8 cellular contexts compared by ENCODE assay signal in the genomic region with DNA sequence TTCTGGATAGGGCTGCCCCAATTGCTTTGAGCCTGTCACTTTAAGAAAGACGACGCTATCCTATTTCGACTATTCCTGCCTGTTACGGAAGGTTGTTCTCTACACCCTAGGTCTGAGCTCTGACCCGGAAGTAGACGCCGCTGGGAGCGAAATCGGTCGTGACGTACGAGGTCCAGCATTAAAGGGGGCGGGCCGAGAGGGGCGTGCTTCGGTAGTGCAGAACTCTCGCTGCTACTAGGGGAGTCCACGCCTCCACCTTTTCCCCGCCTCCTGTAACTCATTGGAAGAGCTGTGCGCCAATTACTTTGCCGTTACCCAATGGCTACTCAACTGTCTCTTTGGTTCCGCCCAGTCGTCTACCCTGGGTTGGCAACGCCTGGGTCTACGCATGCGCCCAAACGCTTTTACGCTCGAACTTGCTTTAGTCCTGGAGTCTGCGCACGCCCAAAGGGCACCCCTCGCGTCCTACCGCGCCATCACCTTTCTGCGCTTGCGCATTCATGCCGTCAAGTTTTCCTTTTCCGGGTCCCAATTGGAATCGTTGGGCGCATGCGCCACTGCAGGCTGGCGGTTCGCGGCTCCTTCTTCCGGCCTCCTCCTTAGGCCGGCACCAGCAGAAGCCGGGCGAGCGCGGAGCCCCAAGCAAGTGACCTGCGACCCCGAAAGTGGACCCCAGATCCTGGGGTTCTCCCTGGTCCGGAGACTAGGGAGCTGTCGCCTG. TPM values are rescaled to one million over a fixed set of nuclear protein-coding genes. Genes with fewer than 3 reads are reported as not detected.
DNase-seq lines count a peak whose midpoint lies in the region; ATAC-seq and TF ChIP-seq lines count a peak whose summit lies in the region.

TSS of gene PCNX3 (plus strand) at position 548 of the 721 bp plus-strand sequence. CDS start 536 bp downstream, outside the sequence.

- no peaks in the 10 kb centered on the region for H3K9me3 Mint-ChIP-seq in activated CD4-positive, alpha-beta T cell treated with anti-CD3 and anti-CD28 coated beads, Interleukin-2, amount 10 ng/mL, durations not matched to agents 24 days and 14 days

- H3K36me3 Mint-ChIP-seq in activated CD4-positive, alpha-beta T cell treated with anti-CD3 and anti-CD28 coated beads, Interleukin-2, amount 10 ng/mL, durations not matched to agents 24 days and 14 days (ENCODE audit: low read depth), result peaks cover 43% of the 10 kb centered on the region

- no peaks in the 10 kb centered on the region for H3K9me3 ChIP-seq in BE2C
- H3K9me3 ChIP-seq in colonic mucosa, result no peaks in the 10 kb centered on the region

- DNase-seq in BE2C, result peak; percentile 96
- peak; percentile 100 for DNase-seq in NCI-H526 treated with DMSO at 0.1 percent for 48 hours (lab: John Stamatoyannopoulos, UW)
- peak; percentile 100 for DNase-seq in activated CD4-positive, alpha-beta T cell treated with anti-CD3 and anti-CD28 coated beads, Interleukin-2, amount 10 ng/mL, durations not matched to agents 24 days and 14 days
- peak; percentile 100 for DNase-seq in colonic mucosa
- peak; percentile 100 for DNase-seq in kidney tubule cell (ENCODE audit: low spot score)
- DNase-seq in stimulated activated CD4-positive, alpha-beta T cell treated with anti-CD3 and anti-CD28 coated beads, Interleukin-1b, Interleukin-23, amount 100 ng/mL, for 24 hours (ENCODE audit: low read depth in 4 of 4, low spot score in 1 of 4), result peak; percentile 99 to 100 (median 100)

- H3K4me1 ChIP-seq in BE2C, result no peaks in the 10 kb centered on the region
- peaks cover 34% of the 10 kb centered on the region for H3K4me1 ChIP-seq in colonic mucosa

- H3K4me3 Mint-ChIP-seq in activated CD4-positive, alpha-beta T cell treated with anti-CD3 and anti-CD28 coated beads, Interleukin-2, amount 10 ng/mL, durations not matched to agents 24 days and 14 days, result peak within 1 kb of the TSS; percentile 97

- H3K27me3 ChIP-seq in BE2C, result no peaks in the 10 kb centered on the region
- no peaks in the 10 kb centered on the region for H3K27me3 ChIP-seq in colonic mucosa

- peak within 1 kb of the TSS; percentile 77 for H3K4me3 ChIP-seq in BE2C (ENCODE audit: low read depth, low read length)
- H3K4me3 ChIP-seq in colonic mucosa, result peak within 1 kb of the TSS; percentile 96

- peaks cover 34% of the 10 kb centered on the region for H3K4me1 Mint-ChIP-seq in activated CD4-positive, alpha-beta T cell treated with anti-CD3 and anti-CD28 coated beads, Interleukin-2, amount 10 ng/mL, durations not matched to agents 24 days and 14 days

- intact Hi-C loops in activated CD4-positive, alpha-beta T cell treated with anti-CD3 and anti-CD28 coated beads, Interleukin-2, amount 10 ng/mL, durations not matched to agents 24 days and 14 days (cut with micrococcal nuclease), result loop anchor here (1.0 to 2.0 kb wide), 8 partner anchors 27 to 387 kb away; partner anchors contain the start of genes BANF1, CFL1, EIF1AD and ZNRD2
- intact Hi-C loops in colonic mucosa (cut with DNase I), result no loop called here

- H3K9ac ChIP-seq in colonic mucosa (ENCODE audit: low read depth in 2 of 2, low read length in 2 of 2), result peak within 1 kb of the TSS; percentile 84 to 96

- H3K36me3 ChIP-seq in BE2C (no peaks in the 10 kb centered on the region; the same call in 1 of the 2 replicates), colonic mucosa (peaks cover 14% of the 10 kb centered on the region)

- ATAC-seq in GM19324 (IDR thresholded peaks at IDR 0.05; ENCODE audit: low FRiP score, unreplicated experiment), result peak; percentile 85
- peak; percentile 54 for ATAC-seq in HG03469 (IDR thresholded peaks at IDR 0.05; ENCODE audit: unreplicated experiment)

- H3K27ac ChIP-seq in colonic mucosa, result peak within 1 kb of the TSS; percentile 98

- TF ChIP-seq CTCF in BE2C (IDR thresholded peaks at IDR 0.05; ENCODE audit: low read depth, low read length) (no peak), colonic mucosa (IDR thresholded peaks at IDR 0.05) (no peak)

- peak within 1 kb of the TSS; percentile 93 for H3K27ac Mint-ChIP-seq in activated CD4-positive, alpha-beta T cell treated with anti-CD3 and anti-CD28 coated beads, Interleukin-2, amount 10 ng/mL, durations not matched to agents 24 days and 14 days

- peaks cover 3% of the 10 kb centered on the region for H3K27me3 Mint-ChIP-seq in activated CD4-positive, alpha-beta T cell treated with anti-CD3 and anti-CD28 coated beads, Interleukin-2, amount 10 ng/mL, durations not matched to agents 24 days and 14 days

RNA-seq across cellular contexts. Expression of gene PCNX3, which starts in this region (rescaled TPM):
- 84.2 TPM for polyA plus RNA-seq in BE2C (2012; ENCODE audit: insufficient read depth, insufficient read length, low read depth)
- 52.0 and 55.1 TPM in 2 replicates for total RNA-seq in activated CD4-positive, alpha-beta T cell treated with anti-CD3 and anti-CD28 coated beads, Interleukin-2, amount 10 ng/mL, durations not matched to agents 24 days and 14 days
- total RNA-seq in colonic mucosa, result 10 to 100 TPM; 41.5 to 72.4 TPM

Comparison
In these comparisons a context has a peak if more than half of its experiments do, and no peak if none do; other contexts are left out.
1. Peak in every context shown above with its lines: DNase-seq, ATAC-seq, H3K4me3 ChIP-seq and H3K27ac ChIP-seq.